Comparison of ENCODE assay signal across 10 cellular contexts in genomic region chr17:8138366-8138671, GRCh38. TPM values are rescaled to one million over a fixed set of nuclear protein-coding genes. Genes with fewer than 3 reads are reported as not detected.
DNase-seq lines count a peak whose midpoint lies in the region; ATAC-seq and TF ChIP-seq lines count a peak whose summit lies in the region.
"Had no signal": no experiment of that assay in that cellular context is flagged by ENCODE, and none has a peak within 500 bp of the region (broad histone marks: within the 10 kb centered on the region; RNA-seq: fewer than 3 reads in every experiment).

No MANE protein-coding gene starts in this region.

- CTCF ChIA-PET in mammary epithelial cell (lab: Charles Lee; ENCODE audit: low non-redundant PET), result interaction anchor here (1.0 kb wide), 1 partner anchor 16 kb away, joined by 9 read pairs; no protein-coding TSS in a partner anchor

- dilution Hi-C loops in mammary epithelial cell (cut with HindIII; ENCODE audit: low sequenced_read_pairs), result no loop called here

- H3K27ac Mint-ChIP-seq in activated naive CD8-positive, alpha-beta T cell treated with anti-CD3 and anti-CD28 coated beads, Interleukin-2, amount 50 U/mL, for 24 hours, result no peak overlapping the region

- H3K36me3 ChIP-seq in ACC112 (ENCODE audit: insufficient read depth, low read length) (peaks cover 25% of the 10 kb centered on the region; the same call in 1 of the 2 replicates), mammary epithelial cell (ENCODE audit: insufficient read depth, low read length) (peaks cover 6% of the 10 kb centered on the region)

- 14% methylated on average over 5 of the region's 7 CpGs for WGBS in mammary epithelial cell (ENCODE audit: low coverage, missing lambda C conversion rate)

- no peaks in the 10 kb centered on the region for H3K79me2 ChIP-seq in ACC112 (ENCODE audit: control insufficient read depth, insufficient read depth, low read length, unreplicated experiment)
- H3K79me2 ChIP-seq in mammary epithelial cell (ENCODE audit: insufficient read depth, low read length), result no peaks in the 10 kb centered on the region

- BruUV-seq in mammary epithelial cell (replicated peaks; lab: Mats Ljungman, UMichigan), result no TSS peak

- no peaks in the 10 kb centered on the region for H3K27me3 ChIP-seq in ACC112 (ENCODE audit: insufficient read depth, low read length)
- H3K27me3 ChIP-seq in mammary epithelial cell (ENCODE audit: insufficient read depth, low read length), result no peaks in the 10 kb centered on the region
- no peaks in the 10 kb centered on the region for H3K27me3 ChIP-seq in mononuclear cell (ENCODE audit: insufficient read depth, low read length)

- no peaks in the 10 kb centered on the region for H3K9me3 ChIP-seq in mammary epithelial cell (replicated peaks; ENCODE audit: insufficient read depth, low read length)
- no peaks in the 10 kb centered on the region for H3K9me3 ChIP-seq in mononuclear cell (ENCODE audit: low read depth, low read length)

- peak overlapping the region; percentile 45 for H3K4me3 ChIP-seq in ACC112 (ENCODE audit: low read depth, low read length)
- peak overlapping the region; percentile 9 to 34 (median 10) for H3K4me3 ChIP-seq in mammary epithelial cell (replicated peaks in 1 of 3; ENCODE audit: insufficient read depth in 1 of 3, low read depth in 2 of 3, low read length in 3 of 3)
- peak overlapping the region; percentile 43 for H3K4me3 ChIP-seq in mononuclear cell (ENCODE audit: low read length)

- H3K27me3 Mint-ChIP-seq in activated naive CD8-positive, alpha-beta T cell treated with anti-CD3 and anti-CD28 coated beads, Interleukin-2, amount 50 U/mL, for 24 hours, result peaks cover 6% of the 10 kb centered on the region

- H3K9me3 Mint-ChIP-seq in activated naive CD8-positive, alpha-beta T cell treated with anti-CD3 and anti-CD28 coated beads, Interleukin-2, amount 50 U/mL, for 24 hours, result no peaks in the 10 kb centered on the region

- no peak overlapping the region for H3K4me3 Mint-ChIP-seq in activated naive CD8-positive, alpha-beta T cell treated with anti-CD3 and anti-CD28 coated beads, Interleukin-2, amount 50 U/mL, for 24 hours

- H3K4me1 ChIP-seq in ACC112 (ENCODE audit: control insufficient read depth, insufficient read depth, low read length, unreplicated experiment), result peaks cover 8% of the 10 kb centered on the region
- peaks cover 19% of the 10 kb centered on the region for H3K4me1 ChIP-seq in mammary epithelial cell (ENCODE audit: insufficient read depth, low read length)
- peaks cover 29% of the 10 kb centered on the region for H3K4me1 ChIP-seq in mononuclear cell (ENCODE audit: insufficient read depth, low read length)

- H3K9ac ChIP-seq in mammary epithelial cell (ENCODE audit: insufficient read depth, low read length), result peak overlapping the region; percentile 29

- peaks cover 15% of the 10 kb centered on the region for H3K36me3 Mint-ChIP-seq in activated naive CD8-positive, alpha-beta T cell treated with anti-CD3 and anti-CD28 coated beads, Interleukin-2, amount 50 U/mL, for 24 hours (ENCODE audit: low read depth)

- in situ Hi-C loops in mammary epithelial cell (cut with MboI; ENCODE audit: low sequenced_read_pairs in 2 of 2), result no loop called here

- intact Hi-C loops in mammary epithelial cell (cut with micrococcal nuclease), result loop anchor here (1.0 kb wide), 5 partner anchors 20 to 111 kb away; partner anchors contain the start of gene PFAS

- DNase-seq in mammary epithelial cell (no peak), erythroblast (lab: John Stamatoyannopoulos, UW) (no peak), SIG-M5 treated with dmso at 0.1 percent for 504 hours (lab: John Stamatoyannopoulos, UW; ENCODE audit: unreplicated experiment) (no peak)
- DNase-seq in activated naive CD8-positive, alpha-beta T cell treated with anti-CD3 and anti-CD28 coated beads, Interleukin-2, amount 50 U/mL, for 24 hours, result no peak

- TF ChIP-seq CTCF in mammary epithelial cell (conservative IDR thresholded peaks at IDR 0.05 in 1 of 2, IDR thresholded peaks at IDR 0.05 in 1 of 2; ENCODE audit: extremely low read depth in 1 of 2, insufficient read depth in 1 of 2, low read depth in 1 of 2, low read length in 2 of 2), result no peak

- ATAC-seq in HG02973 (IDR thresholded peaks at IDR 0.05; ENCODE audit: unreplicated experiment), result peak; percentile 12
- ATAC-seq in HG02884 (IDR thresholded peaks at IDR 0.05; ENCODE audit: unreplicated experiment), result no peak
- ATAC-seq in activated naive CD8-positive, alpha-beta T cell treated with anti-CD3 and anti-CD28 coated beads, Interleukin-2, amount 50 U/mL, for 24 hours, result no peak

- H3K27ac ChIP-seq in ACC112 (ENCODE audit: low read depth, low read length), result peak overlapping the region; percentile 84; the same call in 1 of the 2 replicates
- H3K27ac ChIP-seq in mammary epithelial cell (ENCODE audit: insufficient read depth, low read depth, low read length), result peak overlapping the region; percentile 16

- H3K4me2 ChIP-seq in mammary epithelial cell (ENCODE audit: insufficient read depth, low read depth, low read length), result peak overlapping the region; percentile 54

- H2AFZ ChIP-seq in ACC112 (ENCODE audit: low read length, unreplicated experiment) (no peak overlapping the region), mammary epithelial cell (ENCODE audit: low read depth, low read length) (peak overlapping the region; percentile 59)

- TF ChIP-seq POLR2A in erythroblast (IDR thresholded peaks at IDR 0.05; ENCODE audit: low read length), result no peak

- H3K4me1 Mint-ChIP-seq in activated naive CD8-positive, alpha-beta T cell treated with anti-CD3 and anti-CD28 coated beads, Interleukin-2, amount 50 U/mL, for 24 hours, result peaks cover 4% of the 10 kb centered on the region

- H4K20me1 ChIP-seq in mammary epithelial cell (ENCODE audit: insufficient read depth, low read length), result no peaks in the 10 kb centered on the region

RNA-seq across cellular contexts. Expression of gene PER1, which starts 13.9 kb away (rescaled TPM):
- total RNA-seq in mammary epithelial cell, result 10 to 100 TPM; 26.8 to 97.9 TPM
- 16.8 TPM for polyA plus RNA-seq in mammary epithelial cell
- 96.6 TPM for polyA minus RNA-seq in mammary epithelial cell
- total RNA-seq in mononuclear cell, result 250 TPM

RNA-seq across cellular contexts. Expression of gene HES7, which starts 14.4 kb away (rescaled TPM):
- total RNA-seq in mammary epithelial cell (1 to 10 TPM in 1 of 2 donors, under 1 TPM in 1; 0.33 to 1.9 TPM), mononuclear cell (not detected)
- polyA plus RNA-seq in mammary epithelial cell, result 0.34 TPM
- not detected for polyA minus RNA-seq in mammary epithelial cell
- total RNA-seq: left lobe of liver had no signal

RNA-seq across cellular contexts. Expression of gene ALOXE3, which starts 20.0 kb away (rescaled TPM):
- 10 to 100 TPM in 1 of 2 donors, 1 to 10 TPM in 1; 3.8 to 27.6 TPM for total RNA-seq in mammary epithelial cell
- 9.2 TPM for polyA plus RNA-seq in mammary epithelial cell
- polyA minus RNA-seq in mammary epithelial cell, result 5.9 TPM
- 0.10 TPM for total RNA-seq in mononuclear cell
- total RNA-seq: Daoy, left lobe of liver had no signal

RNA-seq across cellular contexts. Expression of gene VAMP2, which starts 24.4 kb away (rescaled TPM):
- 10 to 100 TPM in 1 of 2 donors, 1 to 10 TPM in 1; 9.2 to 30.8 TPM for total RNA-seq in mammary epithelial cell
- 7.2 TPM for polyA plus RNA-seq in mammary epithelial cell
- 18.0 TPM for polyA minus RNA-seq in mammary epithelial cell
- 40.3 TPM for total RNA-seq in mononuclear cell

RNA-seq across cellular contexts. Expression of gene TMEM107, which starts 37.9 kb away (rescaled TPM):
- total RNA-seq in mammary epithelial cell (10 to 100 TPM; 23.8 to 24.0 TPM), mononuclear cell (221 TPM)
- 32.2 TPM for polyA plus RNA-seq in mammary epithelial cell
- 50.2 TPM for polyA minus RNA-seq in mammary epithelial cell
